Comparison of ENCODE assay signal across 11 cellular contexts in the genomic region with DNA sequence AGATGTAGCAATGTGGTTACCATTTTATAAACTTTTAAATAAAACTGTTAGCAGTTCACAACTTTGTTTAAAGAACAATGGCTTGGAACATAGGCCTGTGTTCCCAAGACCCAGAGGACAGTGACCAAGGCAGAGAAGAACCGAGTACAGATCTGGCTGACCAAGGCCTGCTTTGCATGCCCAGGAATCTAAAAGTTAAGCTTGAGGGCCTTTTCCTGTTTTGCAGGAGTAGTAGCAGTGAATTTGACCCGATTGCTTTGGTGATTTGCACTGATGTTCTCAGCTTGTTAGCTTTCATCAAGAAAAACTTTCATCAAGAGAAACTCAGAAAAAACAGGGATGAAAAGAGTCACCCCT. TPM values are rescaled to one million over a fixed set of nuclear protein-coding genes. Genes with fewer than 3 reads are reported as not detected.
A peak's percentile ranks its signal among the peaks of the same experiment; 100 is the strongest.
DNase-seq lines count a peak whose midpoint lies in the region; ATAC-seq and TF ChIP-seq lines count a peak whose summit lies in the region.
"Had no signal": no experiment of that assay in that cellular context is flagged by ENCODE, and none has a peak within 500 bp of the region (broad histone marks: within the 10 kb centered on the region; RNA-seq: fewer than 3 reads in every experiment).

No MANE protein-coding gene starts in this region.

- no peak overlapping the region for H3K27ac ChIP-seq in CD4-positive, alpha-beta memory T cell (ENCODE audit: low read depth, low read length)
- H3K27ac ChIP-seq in RWPE1, result no peak overlapping the region
- H3K27ac ChIP-seq: WERI-Rb-1 had no signal

- CTCF ChIA-PET in CD4-positive, alpha-beta memory T cell (lab: Charles Lee; ENCODE audit: partially characterized antibody), result interaction anchor here (1.6 kb wide), 1 partner anchor 35 kb away, joined by 4 read pairs; no protein-coding TSS in a partner anchor
- CTCF ChIA-PET in RWPE1 (lab: Yijun Ruan, JAX), result interaction anchor here (0.6 kb wide), 1 partner anchor 62 kb away, joined by 5 read pairs; no protein-coding TSS in a partner anchor

- H3K36me3 ChIP-seq in CD4-positive, alpha-beta memory T cell (ENCODE audit: insufficient read depth, low read length), result no peaks in the 10 kb centered on the region
- H3K36me3 ChIP-seq: WERI-Rb-1 had no signal

- DNase-seq in naive B cell, result no peak
- DNase-seq in germinal center (ENCODE audit: low spot score), result no peak
- no peak for DNase-seq in stimulated activated CD4-positive, alpha-beta T cell treated with anti-CD3 and anti-CD28 coated beads, Interleukin-4, amount 100 ng/mL, for 4 hours
- DNase-seq in CD4-positive, alpha-beta memory T cell, result no peak
- no peak for DNase-seq in RWPE1 (ENCODE audit: low spot score)
- DNase-seq: NCI-H1417 treated with DMSO at 0.1 percent for 48 hours, WERI-Rb-1 had no signal

- H3K27me3 ChIP-seq in CD4-positive, alpha-beta memory T cell (ENCODE audit: insufficient read depth, low read length), result no peaks in the 10 kb centered on the region

- H3K36me3 Mint-ChIP-seq in naive B cell, result peaks cover 0 to 8% of the 10 kb centered on the region in 2 donors
- peaks cover 2 to 28% of the 10 kb centered on the region in 2 donors for H3K36me3 Mint-ChIP-seq in CD4-positive, alpha-beta memory T cell

- H3K9me3 ChIP-seq in CD4-positive, alpha-beta memory T cell (ENCODE audit: control insufficient read depth in 1 of 2, low read length in 2 of 2), result no peaks in the 10 kb centered on the region

- no peaks in the 10 kb centered on the region for H3K4me1 ChIP-seq in CD4-positive, alpha-beta memory T cell (ENCODE audit: insufficient read depth, low read length)

- peaks cover 0 to 6% (median 0%) of the 10 kb centered on the region in 7 donors for H3K9me3 Mint-ChIP-seq in naive B cell
- peaks cover 0 to 4% (median 0%) of the 10 kb centered on the region in 8 donors for H3K9me3 Mint-ChIP-seq in CD4-positive, alpha-beta memory T cell

- no peaks in the 10 kb centered on the region for H3K27me3 Mint-ChIP-seq in naive B cell
- no peaks in the 10 kb centered on the region for H3K27me3 Mint-ChIP-seq in CD4-positive, alpha-beta memory T cell

- intact Hi-C loops in CD4-positive, alpha-beta memory T cell (cut with micrococcal nuclease), result no loop called here

- ATAC-seq in GM18867 (IDR thresholded peaks at IDR 0.05; ENCODE audit: unreplicated experiment) (peak; percentile 43), GM21619 (IDR thresholded peaks at IDR 0.05; ENCODE audit: unreplicated experiment) (peak; percentile 37), HG03442 (IDR thresholded peaks at IDR 0.05; ENCODE audit: unreplicated experiment) (peak; percentile 29), naive B cell (ENCODE audit: low read depth in 2 of 2) (no peak)

- H3K4me3 Mint-ChIP-seq in naive B cell, result peak overlapping the region in 1 of 8 donors; percentile 38
- H3K4me3 Mint-ChIP-seq in CD4-positive, alpha-beta memory T cell, result no peak overlapping the region
- H3K4me3 Mint-ChIP-seq: mesothelial cell of epicardium had no signal

- H3K27ac Mint-ChIP-seq in naive B cell, result peak overlapping the region in 5 of 6 donors; percentile 1 to 88 (median 33)
- no peak overlapping the region for H3K27ac Mint-ChIP-seq in CD4-positive, alpha-beta memory T cell

- H3K4me3 ChIP-seq in CD4-positive, alpha-beta memory T cell (ENCODE audit: low read length in 2 of 2), result no peak overlapping the region

- peaks cover 22 to 37% (median 36%) of the 10 kb centered on the region in 3 donors for H3K4me1 Mint-ChIP-seq in naive B cell
- H3K4me1 Mint-ChIP-seq in CD4-positive, alpha-beta memory T cell, result no peaks in the 10 kb centered on the region

- POLR2A ChIA-PET in CD4-positive, alpha-beta memory T cell (lab: Charles Lee; ENCODE audit: partially characterized antibody), result interaction anchor here (1.4 kb wide), 1 partner anchor 12 kb away, joined by 3 read pairs; no protein-coding TSS in a partner anchor
- POLR2A ChIA-PET in RWPE1 (lab: Yijun Ruan, JAX; ENCODE audit: low non-redundant PET), result no interaction called here

- TF ChIP-seq CTCF in RWPE1 (conservative IDR thresholded peaks at IDR 0.05; ENCODE audit: low read depth), result no peak

RNA-seq across cellular contexts. Expression of gene FILIP1L, which starts 9.9 kb away (rescaled TPM):
- polyA plus RNA-seq in naive B cell (ENCODE audit: low read depth in 6 of 6), result 1 to 10 TPM in 2 of 6 donors, under 1 TPM in 3, not detected in 1; 0.29 to 1.2 (median 0.99) TPM
- total RNA-seq in CD4-positive, alpha-beta memory T cell, result not detected
- under 1 TPM in 1 of 2 donors, not detected in 1; 0.32 TPM for polyA plus RNA-seq in CD4-positive, alpha-beta memory T cell

Comparison
In these comparisons a context has a peak if more than half of its experiments do, and no peak if none do; other contexts are left out.
1. ATAC-seq: peak in GM18867 (single experiment), GM21619 (single experiment) and HG03442 (single experiment); none in naive B cell (0 of 2).
2. H3K27ac Mint-ChIP-seq: peak in naive B cell (5 of 6); none in CD4-positive, alpha-beta memory T cell (0 of 7).